Comparison of ENCODE assay signal across 2 cellular contexts in genomic region chr4:1347410-1347864, GRCh38.
TF ChIP-seq lines count a peak whose summit lies in the region.

No MANE protein-coding gene starts in this region.

TF ChIP-seq in IMR-90, 13 proteins besides CTCF, POLR2A, EP300 and RAD21:
- no peak for TF ChIP-seq MXI1 (IDR thresholded peaks at IDR 0.05; ENCODE audit: borderline replicate concordance, low read depth, low read length)
- 0 out of 2 replicates have a peak, but pooled peaks have one; percentile 4 for TF ChIP-seq MAZ (IDR thresholded peaks at IDR 0.05; ENCODE audit: borderline replicate concordance, low read depth, low read length)
TF ChIP-seq in IMR-90: peak in this region for 1.

TF ChIP-seq in HepG2, 621 proteins besides CTCF, POLR2A, EP300 and RAD21 (continues in another document):
- TF ChIP-seq RFX1 (IDR thresholded peaks at IDR 0.05) (no peak), SAP130 (CRISPR knock-in tag; IDR thresholded peaks at IDR 0.05; ENCODE audit: low read depth) (peak; percentile 30; the same call in 1 of the 2 replicates), KAT2B (IDR thresholded peaks at IDR 0.05; ENCODE audit: borderline replicate concordance, low read depth, low read length) (no peak), ZNF7 (CRISPR knock-in tag; IDR thresholded peaks at IDR 0.05) (no peak), SRSF4 (IDR thresholded peaks at IDR 0.05; ENCODE audit: low read depth, low read length, poor library complexity, severe bottlenecking) (no peak), ZNF235 (CRISPR knock-in tag; IDR thresholded peaks at IDR 0.05; ENCODE audit: borderline replicate concordance) (no peak), ZNF75D (CRISPR knock-in tag; IDR thresholded peaks at IDR 0.05; ENCODE audit: borderline replicate concordance) (no peak), TOPORS (CRISPR knock-in tag; IDR thresholded peaks at IDR 0.05) (peak; percentile 43; the same call in 1 of the 2 replicates), ZNF891 (CRISPR knock-in tag; IDR thresholded peaks at IDR 0.05) (peak; percentile 79; the same call in 1 of the 2 replicates), ZNF615 (CRISPR knock-in tag; IDR thresholded peaks at IDR 0.05; ENCODE audit: borderline replicate concordance) (no peak), AKAP8 (CRISPR knock-in tag; IDR thresholded peaks at IDR 0.05) (0 out of 2 replicates have a peak, but pooled peaks have one; percentile 15), RFX5 (IDR thresholded peaks at IDR 0.05; ENCODE audit: low read depth, low read length) (peak; percentile 26; the same call in 1 of the 2 replicates), MXD4 (CRISPR knock-in tag; IDR thresholded peaks at IDR 0.05) (no peak), GLI4 (CRISPR knock-in tag; IDR thresholded peaks at IDR 0.05; ENCODE audit: borderline replicate concordance) (no peak), DMTF1 (CRISPR knock-in tag; IDR thresholded peaks at IDR 0.05) (no peak), ZBTB44 (CRISPR knock-in tag; IDR thresholded peaks at IDR 0.05) (peak; percentile 13; the same call in 1 of the 2 replicates), HMGXB4 (CRISPR knock-in tag; IDR thresholded peaks at IDR 0.05; ENCODE audit: borderline replicate concordance in 1 of 2, low read depth in 1 of 2) (peak in 1 of 2 experiments; percentile 31; a peak in 1 of 4 replicates), ZBTB7A (CRISPR knock-in tag; IDR thresholded peaks at IDR 0.05) (peak; percentile 61; the same call in 1 of the 2 replicates), ZNF687 (CRISPR knock-in tag; IDR thresholded peaks at IDR 0.05) (peak; percentile 32), MYC (CRISPR knock-in tag; IDR thresholded peaks at IDR 0.05; ENCODE audit: borderline replicate concordance) (peak; percentile 24; the same call in 1 of the 2 replicates), ARID2 (CRISPR knock-in tag; IDR thresholded peaks at IDR 0.05; ENCODE audit: borderline replicate concordance) (peak; percentile 72; the same call in 1 of the 2 replicates), ZNF501 (CRISPR knock-in tag; IDR thresholded peaks at IDR 0.05) (no peak), SPEN (CRISPR knock-in tag; IDR thresholded peaks at IDR 0.05; ENCODE audit: low read depth) (0 out of 2 replicates have a peak, but pooled peaks have one; percentile 35), ZFP36L2 (CRISPR knock-in tag; IDR thresholded peaks at IDR 0.05) (no peak), MYNN (CRISPR knock-in tag; IDR thresholded peaks at IDR 0.05; ENCODE audit: low read depth) (no peak), PATZ1 (CRISPR knock-in tag; IDR thresholded peaks at IDR 0.05) (no peak), ZNF570 (CRISPR knock-in tag; IDR thresholded peaks at IDR 0.05; ENCODE audit: borderline replicate concordance) (no peak), MAFF (IDR thresholded peaks at IDR 0.05; ENCODE audit: low read depth, low read length) (no peak), ZNF790 (CRISPR knock-in tag; IDR thresholded peaks at IDR 0.05; ENCODE audit: borderline replicate concordance) (0 out of 2 replicates have a peak, but pooled peaks have one; percentile 69), ZKSCAN8 (CRISPR knock-in tag; IDR thresholded peaks at IDR 0.05; ENCODE audit: borderline replicate concordance) (no peak), ZMAT3 (CRISPR knock-in tag; conservative IDR thresholded peaks at IDR 0.05) (0 out of 2 replicates have a peak, but pooled peaks have one; percentile 36), ZFP91 (CRISPR knock-in tag; IDR thresholded peaks at IDR 0.05; ENCODE audit: borderline replicate concordance) (no peak), IRF1 (CRISPR knock-in tag; IDR thresholded peaks at IDR 0.05; ENCODE audit: low read depth) (no peak), KDM5A (IDR thresholded peaks at IDR 0.05; ENCODE audit: borderline replicate concordance, low read length) (peak; percentile 54; the same call in 1 of the 2 replicates), ZFX (CRISPR knock-in tag; IDR thresholded peaks at IDR 0.05; ENCODE audit: low read depth) (peak; percentile 83), MXI1 (IDR thresholded peaks at IDR 0.05; ENCODE audit: borderline replicate concordance, low read depth, low read length) (peak; percentile 8; the same call in 1 of the 3 replicates), BRF2 (CRISPR knock-in tag; IDR thresholded peaks at IDR 0.05) (0 out of 2 replicates have a peak, but pooled peaks have one; percentile 70), BCL3 (CRISPR knock-in tag; IDR thresholded peaks at IDR 0.05) (no peak), MEIS1 (CRISPR knock-in tag; IDR thresholded peaks at IDR 0.05; ENCODE audit: borderline replicate concordance) (no peak), ELF3 (CRISPR knock-in tag; IDR thresholded peaks at IDR 0.05) (0 out of 2 replicates have a peak, but pooled peaks have one; percentile 30)
